26 cellular contexts compared by ENCODE assay signal in genomic region chr1:25157846-25158245, GRCh38.
"Had no signal": no experiment of that assay in that cellular context is flagged by ENCODE, and none has a peak within 500 bp of the region (broad histone marks: within the 10 kb centered on the region; RNA-seq: fewer than 3 reads in every experiment).

No MANE protein-coding gene starts in this region.

- DNase-seq: stimulated activated CD4-positive, alpha-beta T cell treated with anti-CD3 and anti-CD28 coated beads, Interleukin-2, amount 100 ng/mL, for 48 hours; stimulated activated CD4-positive, alpha-beta T cell treated with anti-CD3 and anti-CD28 coated beads, Interleukin-4, amount 100 ng/mL, for 1 hour; stimulated activated CD4-positive, alpha-beta T cell treated with anti-CD3 and anti-CD28 coated beads, Interleukin-4, amount 100 ng/mL, for 24 hours; stimulated activated CD4-positive, alpha-beta T cell treated with anti-CD3 and anti-CD28 coated beads, Interleukin-4, amount 100 ng/mL, for 4 hours; stimulated activated CD8-positive, alpha-beta memory T cell treated with anti-CD3 and anti-CD28 coated beads, Interleukin-4, amount 100 ng/mL, for 48 hours; stimulated activated naive B cell treated with anti-CD40 and anti-IgM and Interleukin-4, amounts not matched to agents 10 μg/mL and 1 μg/mL and 100 μg/mL, for 72 hours; stimulated activated naive CD4-positive, alpha-beta T cell; stimulated activated naive CD4-positive, alpha-beta T cell treated with Interleukin-2 at 50 U/mL for 16 hours; stimulated activated naive CD8-positive, alpha-beta T cell treated with anti-CD3 and anti-CD28 coated beads, Interleukin-15, amount 100 ng/mL, for 72 hours; stimulated activated naive CD8-positive, alpha-beta T cell treated with anti-CD3 and anti-CD28 coated beads, Interleukin-15, Interleukin-2, amounts not matched to agents 100 U/mL and 50 U/mL, for 24 hours; stomach; substantia nigra; testis; thyroid gland; tibial artery; transverse colon; trophoblast cell; upper lobe of left lung; upper lobe of right lung; uterus had no signal

- H3K9me3 ChIP-seq: testis, thyroid gland, transverse colon, upper lobe of left lung, upper lobe of right lung, uterus, vagina had no signal

- ATAC-seq: stimulated activated effector memory CD8-positive, alpha-beta T cell treated with anti-CD3 and anti-CD28 coated beads, Interleukin-12 subunit alpha, Interleukin-12 subunit beta, amount 100 ng/mL, for 72 hours; stimulated activated memory B cell treated with anti-CD40 and anti-IgM and Interleukin-4, amounts not matched to agents 10 μg/mL and 1 μg/mL and 100 μg/mL, for 72 hours; stimulated activated naive B cell treated with anti-CD40 and anti-IgM and Interleukin-4, amounts not matched to agents 10 μg/mL and 1 μg/mL and 100 μg/mL, for 72 hours; stimulated activated naive CD8-positive, alpha-beta T cell treated with anti-CD3 and anti-CD28 coated beads, Interleukin-15, amount 100 ng/mL, for 72 hours; stimulated activated naive CD8-positive, alpha-beta T cell treated with anti-CD3 and anti-CD28 coated beads, Interleukin-15, Interleukin-2, amounts not matched to agents 100 U/mL and 50 U/mL, for 24 hours; upper lobe of right lung had no signal

- H3K27me3 ChIP-seq: stomach, testis, thyroid gland, tibial nerve, upper lobe of left lung, uterus, vagina had no signal

- H3K27ac ChIP-seq: stomach, testis, thoracic aorta, thyroid gland, tibial artery, tibial nerve, transverse colon, upper lobe of left lung, upper lobe of right lung, uterus, vagina had no signal

- H3K4me1 ChIP-seq: stomach, testis, thyroid gland, tibial artery, tibial nerve, transverse colon, upper lobe of left lung, upper lobe of right lung, uterus, vagina had no signal

- H3K4me3 ChIP-seq: stomach, testis, thoracic aorta, thyroid gland, tibial artery, tibial nerve, transverse colon, upper lobe of left lung, upper lobe of right lung, uterus, vagina had no signal

- H3K36me3 ChIP-seq: stomach, thoracic aorta, thyroid gland, tibial artery, tibial nerve, transverse colon, upper lobe of left lung, upper lobe of right lung, uterus, vagina had no signal

- FAIRE-seq: urothelium cell line had no signal
